ENCODE assay signal across 32 cellular contexts in the genomic region with DNA sequence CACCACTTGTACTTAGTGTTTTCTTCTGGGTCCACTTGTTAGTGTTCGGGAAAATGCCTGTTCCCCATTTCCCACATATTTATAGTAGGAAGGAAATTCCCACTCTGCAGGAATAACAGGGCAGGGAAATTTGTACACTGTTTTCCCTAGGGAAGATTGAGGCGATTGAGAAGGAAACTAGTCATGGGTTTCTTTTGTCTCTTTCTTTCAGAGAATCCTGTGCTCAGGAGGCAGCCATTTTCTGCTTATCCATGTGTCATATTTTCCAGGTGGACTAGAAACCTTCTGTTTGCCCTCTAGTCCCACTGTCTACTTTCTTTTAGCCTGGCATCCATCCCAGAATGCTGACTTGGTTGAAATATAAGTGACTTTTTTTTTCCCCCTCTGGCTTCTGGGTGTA.
DNase-seq lines count a peak whose midpoint lies in the region; ATAC-seq and TF ChIP-seq lines count a peak whose summit lies in the region.
"Had no signal": no experiment of that assay in that cellular context is flagged by ENCODE, and none has a peak within 500 bp of the region (broad histone marks: within the 10 kb centered on the region; RNA-seq: fewer than 3 reads in every experiment).

No MANE protein-coding gene starts in this region.

- no peak for TF ChIP-seq EP300 in upper lobe of left lung (IDR thresholded peaks at IDR 0.05)

- no peak overlapping the region for H3K4ac ChIP-seq in trophoblast cell (ENCODE audit: low read depth, low read length)

- H3K4me3 ChIP-seq in HUES64 (ENCODE audit: low read length): no peak overlapping the region
- H3K4me3 ChIP-seq in fibroblast of the aortic adventitia (ENCODE audit: low read depth, low read length): no peak overlapping the region
- H3K4me3 ChIP-seq in upper lobe of left lung: no peak overlapping the region
- H3K4me3 ChIP-seq in trophoblast cell (ENCODE audit: low read depth, low read length): no peak overlapping the region
- H3K4me3 ChIP-seq: suprapubic skin had no signal

- peaks cover 5% of the 10 kb centered on the region for H3K36me3 Mint-ChIP-seq in chondrocyte (ENCODE audit: low read depth)
- peaks cover 2% of the 10 kb centered on the region for H3K36me3 Mint-ChIP-seq in osteocyte (ENCODE audit: unreplicated experiment)
- H3K36me3 Mint-ChIP-seq: activated CD8-positive, alpha-beta memory T cell treated with anti-CD3 and anti-CD28 coated beads, Interleukin-2, amount 10 ng/mL, durations not matched to agents 7 days and 5 days; activated naive CD8-positive, alpha-beta T cell treated with anti-CD3 and anti-CD28 coated beads, Interleukin-2, amount 10 ng/mL, durations not matched to agents 7 days and 5 days; naive B cell had no signal

- H3K36me3 ChIP-seq in HUES64 (ENCODE audit: insufficient read depth, low read length): no peaks in the 10 kb centered on the region
- H3K36me3 ChIP-seq in upper lobe of left lung: no peaks in the 10 kb centered on the region
- H3K36me3 ChIP-seq in trophoblast cell (ENCODE audit: control insufficient read depth in 1 of 2, insufficient read depth in 2 of 2, low read length in 2 of 2): no peaks in the 10 kb centered on the region
- H3K36me3 ChIP-seq: suprapubic skin had no signal

- H3K9me3 Mint-ChIP-seq in chondrocyte (ENCODE audit: low read depth) (peaks cover 6% of the 10 kb centered on the region), osteocyte (ENCODE audit: unreplicated experiment) (peaks cover 6% of the 10 kb centered on the region)
- H3K9me3 Mint-ChIP-seq: CD4-positive, alpha-beta T cell had no signal

- ATAC-seq in upper lobe of left lung (ENCODE audit: low FRiP score in 2 of 2): no peak
- ATAC-seq: activated CD4-positive, CD25-positive, alpha-beta regulatory T cell treated with anti-CD3 and anti-CD28 coated beads, Interleukin-2, amount 50 U/mL, for 24 hours; activated CD8-positive, alpha-beta memory T cell treated with anti-CD3 and anti-CD28 coated beads, Interleukin-2, amount 10 ng/mL, durations not matched to agents 7 days and 5 days; activated T-cell treated with anti-CD3 and anti-CD28 coated beads, Interleukin-2, amount 50 U/mL, for 4 hours; left ventricle myocardium superior; Right ventricle myocardium inferior had no signal

- no peak overlapping the region for H2AFZ ChIP-seq in trophoblast cell (ENCODE audit: insufficient read depth, low read length, poor library complexity)

- DNase-seq in chondrocyte (ENCODE audit: low spot score) (no peak), fibroblast of the aortic adventitia (ENCODE audit: low read depth) (peak; percentile 14), osteocyte (ENCODE audit: extremely low spot score, unreplicated experiment) (no peak), upper lobe of left lung (no peak), trophoblast cell (no peak), head of caudate nucleus (no peak)
- DNase-seq: activated CD4-positive, alpha-beta T cell treated with anti-CD3 and anti-CD28 coated beads, Interleukin-2, amount 50 U/mL, for 4 hours; activated CD8-positive, alpha-beta memory T cell treated with anti-CD3 and anti-CD28 coated beads, Interleukin-2, amount 10 ng/mL, durations not matched to agents 7 days and 5 days; activated gamma-delta T cell; activated naive CD8-positive, alpha-beta T cell treated with anti-CD3 and anti-CD28 coated beads, Interleukin-2, amount 10 ng/mL, durations not matched to agents 7 days and 5 days; activated T-cell treated with anti-CD3 and anti-CD28 coated beads, Interleukin-2, amount 50 U/mL, for 4 hours; aorta; caudate nucleus; CD4-positive, alpha-beta T cell; GOT3; islet precursor cell; left ventricle myocardium superior; midbrain; naive B cell; NCI-H1417; NCI-H2029 treated with DMSO at 0.1 percent for 48 hours; NCI-H2227 treated with DMSO at 0.1 percent for 48 hours; NCI-H526; occipital lobe; SK-N-SH; stimulated activated CD4-positive, alpha-beta T cell treated with anti-CD3 and anti-CD28 coated beads, Interleukin-4, amount 100 ng/mL, for 24 hours had no signal

- no peak overlapping the region for H3K14ac ChIP-seq in trophoblast cell (ENCODE audit: low read length)

- no peak overlapping the region for H2BK12ac ChIP-seq in trophoblast cell (ENCODE audit: low read length)

- H3K18ac ChIP-seq in trophoblast cell (ENCODE audit: low read length): no peak overlapping the region

- peaks cover 6% of the 10 kb centered on the region; the same call in 1 of the 2 replicates for H3K9me3 ChIP-seq in HUES64 (ENCODE audit: insufficient read depth, low read depth, low read length)
- no peaks in the 10 kb centered on the region for H3K9me3 ChIP-seq in upper lobe of left lung
- H3K9me3 ChIP-seq in trophoblast cell (ENCODE audit: insufficient read depth, low read depth, low read length): no peaks in the 10 kb centered on the region
- H3K9me3 ChIP-seq: SK-N-SH, suprapubic skin had no signal

- no peak overlapping the region for H2AK5ac ChIP-seq in trophoblast cell (ENCODE audit: low read length)

- H3K9ac ChIP-seq in HUES64 (ENCODE audit: low read depth, low read length) (no peak overlapping the region), trophoblast cell (ENCODE audit: low read length) (no peak overlapping the region)
- H3K9ac ChIP-seq: KMS-11, SK-N-SH had no signal

- H3K4me2 ChIP-seq in trophoblast cell (ENCODE audit: low read length): no peak overlapping the region
- H3K4me2 ChIP-seq: KMS-11, SK-N-SH had no signal

- TF ChIP-seq CTCF in chondrocyte (IDR thresholded peaks at IDR 0.05) (no peak), fibroblast of the aortic adventitia (IDR thresholded peaks at IDR 0.05; ENCODE audit: insufficient read depth, low read length) (no peak), osteocyte (IDR thresholded peaks at IDR 0.05) (no peak), upper lobe of left lung (IDR thresholded peaks at IDR 0.05) (no peak)

- H3K4me1 ChIP-seq in HUES64 (ENCODE audit: insufficient read depth, low read length): peaks cover 8% of the 10 kb centered on the region
- no peaks in the 10 kb centered on the region for H3K4me1 ChIP-seq in upper lobe of left lung
- H3K4me1 ChIP-seq in trophoblast cell (ENCODE audit: control insufficient read depth in 1 of 2, insufficient read depth in 2 of 2, low read length in 2 of 2): peaks cover 2 to 3% of the 10 kb centered on the region in 2 experiments

- TF ChIP-seq POLR2A in upper lobe of left lung (IDR thresholded peaks at IDR 0.05): no peak

- no peak overlapping the region for H4K12ac ChIP-seq in trophoblast cell (ENCODE audit: low read depth, low read length)

- no peaks in the 10 kb centered on the region for H3K27me3 Mint-ChIP-seq in chondrocyte (ENCODE audit: low read depth)
- H3K27me3 Mint-ChIP-seq in osteocyte (ENCODE audit: unreplicated experiment): no peaks in the 10 kb centered on the region
- H3K27me3 Mint-ChIP-seq: activated CD8-positive, alpha-beta memory T cell treated with anti-CD3 and anti-CD28 coated beads, Interleukin-2, amount 10 ng/mL, durations not matched to agents 7 days and 5 days; activated naive CD8-positive, alpha-beta T cell treated with anti-CD3 and anti-CD28 coated beads, Interleukin-2, amount 10 ng/mL, durations not matched to agents 7 days and 5 days; CD4-positive, alpha-beta T cell; dendritic cell treated with granulocyte-macrophage colony-stimulating factor and Interleukin-4, amounts not matched to agents 40 ng/mL and 50 ng/mL, for 4 days; naive B cell had no signal

- no peak overlapping the region for H4K8ac ChIP-seq in trophoblast cell (ENCODE audit: low read depth, low read length)

- H3K27me3 ChIP-seq in HUES64 (ENCODE audit: insufficient read depth, low read length): no peaks in the 10 kb centered on the region
- no peaks in the 10 kb centered on the region for H3K27me3 ChIP-seq in upper lobe of left lung
- no peaks in the 10 kb centered on the region for H3K27me3 ChIP-seq in trophoblast cell (ENCODE audit: insufficient read depth, low read length)
- H3K27me3 ChIP-seq: suprapubic skin had no signal

- peak overlapping the region; percentile 52; the same call in 1 of the 2 replicates for H3K27ac ChIP-seq in HUES64 (ENCODE audit: low read depth, low read length)
- no peak overlapping the region for H3K27ac ChIP-seq in upper lobe of left lung
- H3K27ac ChIP-seq in trophoblast cell (ENCODE audit: low read depth, low read length): no peak overlapping the region
- H3K27ac ChIP-seq: KMS-11 had no signal

- H3K79me1 ChIP-seq in trophoblast cell (ENCODE audit: low read length): no peaks in the 10 kb centered on the region

- 97% methylated on average over 1 of the region's 2 CpGs for WGBS in HUES64
- WGBS in upper lobe of left lung, 2 donors: 66 to 83% methylated on average over 2 of the region's 2 CpGs
- WGBS in trophoblast cell (ENCODE audit: extremely low coverage, insufficient coverage, insufficient read length): no CpG with 5 or more reads among the region's 2 CpGs

- H3K27ac Mint-ChIP-seq in chondrocyte (ENCODE audit: unreplicated experiment): peak overlapping the region; percentile 36
- H3K27ac Mint-ChIP-seq in osteocyte (ENCODE audit: unreplicated experiment): peak overlapping the region; percentile 10
- H3K27ac Mint-ChIP-seq: activated CD8-positive, alpha-beta memory T cell treated with anti-CD3 and anti-CD28 coated beads, Interleukin-2, amount 10 ng/mL, durations not matched to agents 7 days and 5 days; activated naive CD8-positive, alpha-beta T cell treated with anti-CD3 and anti-CD28 coated beads, Interleukin-2, amount 10 ng/mL, durations not matched to agents 7 days and 5 days; CD4-positive, alpha-beta T cell; dendritic cell treated with granulocyte-macrophage colony-stimulating factor and Interleukin-4, amounts not matched to agents 40 ng/mL and 50 ng/mL, for 4 days; naive B cell had no signal

- peaks cover 20% of the 10 kb centered on the region for H3K4me1 Mint-ChIP-seq in chondrocyte (ENCODE audit: low read depth)
- H3K4me1 Mint-ChIP-seq in osteocyte (ENCODE audit: unreplicated experiment): peaks cover 12% of the 10 kb centered on the region
- H3K4me1 Mint-ChIP-seq: activated CD8-positive, alpha-beta memory T cell treated with anti-CD3 and anti-CD28 coated beads, Interleukin-2, amount 10 ng/mL, durations not matched to agents 7 days and 5 days; activated naive CD8-positive, alpha-beta T cell treated with anti-CD3 and anti-CD28 coated beads, Interleukin-2, amount 10 ng/mL, durations not matched to agents 7 days and 5 days; naive B cell had no signal

- no peak overlapping the region for H3K23ac ChIP-seq in trophoblast cell (ENCODE audit: low read length)

- no peaks in the 10 kb centered on the region for H3K79me2 ChIP-seq in trophoblast cell (ENCODE audit: control insufficient read depth, insufficient read depth, low read length, poor library complexity)

- H2BK5ac ChIP-seq in trophoblast cell (ENCODE audit: low read depth, low read length, poor library complexity): no peak overlapping the region

- no peak overlapping the region for H2BK120ac ChIP-seq in trophoblast cell (ENCODE audit: insufficient read depth, low read length, poor library complexity)

- H4K91ac ChIP-seq in trophoblast cell (ENCODE audit: low read depth, low read length): no peak overlapping the region

- no peak overlapping the region for H3K4me3 Mint-ChIP-seq in chondrocyte (ENCODE audit: unreplicated experiment)
- no peak overlapping the region for H3K4me3 Mint-ChIP-seq in osteocyte (ENCODE audit: unreplicated experiment)
- H3K4me3 Mint-ChIP-seq: activated CD8-positive, alpha-beta memory T cell treated with anti-CD3 and anti-CD28 coated beads, Interleukin-2, amount 10 ng/mL, durations not matched to agents 7 days and 5 days; activated naive CD8-positive, alpha-beta T cell treated with anti-CD3 and anti-CD28 coated beads, Interleukin-2, amount 10 ng/mL, durations not matched to agents 7 days and 5 days; activated T-cell treated with anti-CD3 and anti-CD28 coated beads, Interleukin-2, amount 50 U/mL, for 4 hours; CD4-positive, alpha-beta T cell; dendritic cell treated with granulocyte-macrophage colony-stimulating factor and Interleukin-4, amounts not matched to agents 40 ng/mL and 50 ng/mL, for 4 days; naive B cell had no signal

- intact Hi-C loops in head of caudate nucleus (cut with DNase I): no loop called here
